ENCODE assay signal across 15 cellular contexts in the genomic region with DNA sequence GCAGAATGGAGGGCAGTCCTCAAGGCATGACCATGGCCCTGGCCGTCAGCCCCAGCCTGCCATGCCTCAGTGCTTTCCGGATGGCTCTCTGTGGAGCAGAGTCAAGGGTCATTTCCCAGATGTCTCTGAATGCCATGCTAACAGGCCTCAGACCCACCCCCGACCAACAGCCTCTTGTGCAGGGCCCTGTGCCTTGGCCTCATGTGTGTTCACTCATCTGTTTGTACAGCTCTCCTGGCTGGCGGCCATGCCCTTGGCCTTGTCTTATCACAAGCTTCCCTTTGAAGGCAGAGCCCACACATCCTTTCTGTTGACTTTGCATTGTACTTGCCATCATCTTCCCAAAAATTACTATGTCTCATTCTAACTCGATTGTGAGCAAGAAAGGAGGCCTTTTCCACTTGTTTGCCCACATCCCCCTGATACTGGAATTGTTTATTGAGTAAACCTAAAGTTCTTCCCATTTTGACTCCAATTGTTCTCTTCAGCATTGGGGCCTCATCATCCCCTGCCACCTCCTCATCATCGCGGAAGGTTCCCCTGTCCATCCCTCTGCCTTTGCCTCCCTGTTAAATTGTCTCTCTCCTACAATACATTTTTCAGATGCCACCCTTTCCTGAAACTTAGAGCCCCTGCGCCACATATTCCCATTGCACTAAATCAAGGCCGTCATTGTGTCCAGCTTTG. TPM values are rescaled to one million over a fixed set of nuclear protein-coding genes. Genes with fewer than 3 reads are reported as not detected.
DNase-seq lines count a peak whose midpoint lies in the region; ATAC-seq and TF ChIP-seq lines count a peak whose summit lies in the region.
"Had no signal": no experiment of that assay in that cellular context is flagged by ENCODE, and none has a peak within 500 bp of the region (broad histone marks: within the 10 kb centered on the region; RNA-seq: fewer than 3 reads in every experiment).

No MANE protein-coding gene starts in this region.

- POLR2A ChIA-PET in CD4-positive, alpha-beta memory T cell (lab: Charles Lee; ENCODE audit: partially characterized antibody): interaction anchor here (0.6 kb wide), 1 partner anchor 69 kb away, joined by 3 read pairs; no protein-coding TSS in a partner anchor

- H3K4me3 Mint-ChIP-seq in CD4-positive, alpha-beta memory T cell: peak overlapping the region in 6 of 8 donors; percentile 9 to 76 (median 32)
- no peak overlapping the region for H3K4me3 Mint-ChIP-seq in activated T-helper 17 cell treated with anti-CD3 and anti-CD28 coated beads, Interleukin-2, amount 50 U/mL, for 72 hours

- H3K4me3 ChIP-seq in BE2C (ENCODE audit: low read depth, low read length) (no peak overlapping the region), right lobe of liver (no peak overlapping the region), SJCRH30 (no peak overlapping the region)
- no peak overlapping the region for H3K4me3 ChIP-seq in CD4-positive, alpha-beta memory T cell (ENCODE audit: low read length in 2 of 2)
- H3K4me3 ChIP-seq: BLaER1 treated with 17β-estradiol and CSF1 and Interleukin-3, amounts not matched to agents 10 nM and 100 nM had no signal

- no peak for TF ChIP-seq POLR2A in right lobe of liver (IDR thresholded peaks at IDR 0.05)

- peaks cover 52 to 65% of the 10 kb centered on the region in 2 donors for H3K36me3 Mint-ChIP-seq in CD4-positive, alpha-beta memory T cell
- peaks cover 33% of the 10 kb centered on the region for H3K36me3 Mint-ChIP-seq in activated T-helper 17 cell treated with anti-CD3 and anti-CD28 coated beads, Interleukin-2, amount 50 U/mL, for 72 hours (ENCODE audit: low read depth)

- H3K27me3 ChIP-seq in BE2C: no peaks in the 10 kb centered on the region
- H3K27me3 ChIP-seq in CD4-positive, alpha-beta memory T cell (ENCODE audit: insufficient read depth, low read length): no peaks in the 10 kb centered on the region
- no peaks in the 10 kb centered on the region for H3K27me3 ChIP-seq in right lobe of liver
- H3K27me3 ChIP-seq in SJCRH30: no peaks in the 10 kb centered on the region
- H3K27me3 ChIP-seq: brain microvascular endothelial cell, foreskin keratinocyte had no signal

- CTCF ChIA-PET in CD4-positive, alpha-beta memory T cell (lab: Charles Lee; ENCODE audit: partially characterized antibody): no interaction called here

- peaks cover 0 to 2% (median 0%) of the 10 kb centered on the region in 8 donors for H3K9me3 Mint-ChIP-seq in CD4-positive, alpha-beta memory T cell
- H3K9me3 Mint-ChIP-seq in activated T-helper 17 cell treated with anti-CD3 and anti-CD28 coated beads, Interleukin-2, amount 50 U/mL, for 72 hours: no peaks in the 10 kb centered on the region
- H3K9me3 Mint-ChIP-seq: activated T-helper 2 cell treated with anti-CD3 and anti-CD28 coated beads, Interferon-gamma antibody, Interleukin-2, Interleukin-4, amounts not matched to agents 10 μg/mL and 5 μg/mL and 100 μg/mL, durations not matched to agents 14 hours and 24 hours and 36 hours had no signal

- H3K9me3 ChIP-seq in BE2C: no peaks in the 10 kb centered on the region
- no peaks in the 10 kb centered on the region for H3K9me3 ChIP-seq in CD4-positive, alpha-beta memory T cell (ENCODE audit: control insufficient read depth in 1 of 2, low read length in 2 of 2)
- H3K9me3 ChIP-seq in right lobe of liver: no peaks in the 10 kb centered on the region
- H3K9me3 ChIP-seq in SJCRH30 (replicated peaks): no peaks in the 10 kb centered on the region
- H3K9me3 ChIP-seq: BLaER1 treated with 17β-estradiol and CSF1 and Interleukin-3, amounts not matched to agents 10 nM and 100 nM had no signal

- TF ChIP-seq CTCF in BE2C (IDR thresholded peaks at IDR 0.05; ENCODE audit: low read depth, low read length) (no peak), right lobe of liver (IDR thresholded peaks at IDR 0.05) (no peak)

- peaks cover 62 to 92% (median 80%) of the 10 kb centered on the region in 4 donors for H3K4me1 Mint-ChIP-seq in CD4-positive, alpha-beta memory T cell
- peaks cover 35% of the 10 kb centered on the region for H3K4me1 Mint-ChIP-seq in activated T-helper 17 cell treated with anti-CD3 and anti-CD28 coated beads, Interleukin-2, amount 50 U/mL, for 72 hours

- H3K27me3 Mint-ChIP-seq in CD4-positive, alpha-beta memory T cell: no peaks in the 10 kb centered on the region
- no peaks in the 10 kb centered on the region for H3K27me3 Mint-ChIP-seq in activated T-helper 17 cell treated with anti-CD3 and anti-CD28 coated beads, Interleukin-2, amount 50 U/mL, for 72 hours

- no peaks in the 10 kb centered on the region for H3K4me1 ChIP-seq in BE2C
- peaks cover 73% of the 10 kb centered on the region for H3K4me1 ChIP-seq in CD4-positive, alpha-beta memory T cell (ENCODE audit: insufficient read depth, low read length)
- peaks cover 0 to 5% (median 0%) of the 10 kb centered on the region in 4 donors for H3K4me1 ChIP-seq in right lobe of liver
- no peaks in the 10 kb centered on the region; the same call in 1 of the 2 replicates for H3K4me1 ChIP-seq in SJCRH30
- H3K4me1 ChIP-seq: foreskin keratinocyte had no signal

- H3K36me3 ChIP-seq in BE2C (no peaks in the 10 kb centered on the region), right lobe of liver (no peaks in the 10 kb centered on the region), SJCRH30 (no peaks in the 10 kb centered on the region)
- no peaks in the 10 kb centered on the region for H3K36me3 ChIP-seq in CD4-positive, alpha-beta memory T cell (ENCODE audit: insufficient read depth, low read length)
- H3K36me3 ChIP-seq: brain microvascular endothelial cell had no signal

- 71% methylated on average over 6 of the region's 9 CpGs for WGBS in right lobe of liver (ENCODE audit: insufficient coverage, low coverage, low lambda C conversion rate, missing lambda C conversion rate)

- peak overlapping the region; percentile 15 to 84 (median 60) for H3K27ac Mint-ChIP-seq in CD4-positive, alpha-beta memory T cell
- peak overlapping the region; percentile 71 for H3K27ac Mint-ChIP-seq in activated T-helper 17 cell treated with anti-CD3 and anti-CD28 coated beads, Interleukin-2, amount 50 U/mL, for 72 hours
- H3K27ac Mint-ChIP-seq: activated T-helper 2 cell treated with anti-CD3 and anti-CD28 coated beads, Interferon-gamma antibody, Interleukin-2, Interleukin-4, amounts not matched to agents 10 μg/mL and 5 μg/mL and 100 μg/mL, durations not matched to agents 14 hours and 24 hours and 36 hours had no signal

- DNase-seq in BE2C (peak; percentile 25), right lobe of liver (peak in 1 of 3 donors; percentile 33), SJCRH30 (no peak)
- DNase-seq in CD4-positive, alpha-beta memory T cell: no peak
- DNase-seq in stimulated activated CD4-positive, alpha-beta T cell treated with anti-CD3 and anti-CD28 coated beads, Interleukin-4, amount 100 ng/mL, for 24 hours: no peak
- DNase-seq: brain microvascular endothelial cell; effector CD4-positive, alpha-beta T cell; foreskin keratinocyte; NCI-H146; NCI-H510A treated with DMSO at 0.1 percent for 48 hours; T-helper 1 cell had no signal

- intact Hi-C loops in CD4-positive, alpha-beta memory T cell (cut with micrococcal nuclease): no loop called here
- intact Hi-C loops in right lobe of liver (cut with DNase I): no loop called here

- no peak overlapping the region for H3K27ac ChIP-seq in CD4-positive, alpha-beta memory T cell (ENCODE audit: low read depth, low read length)
- H3K27ac ChIP-seq in right lobe of liver (no peak overlapping the region), SJCRH30 (no peak overlapping the region)
- H3K27ac ChIP-seq: BLaER1 treated with 17β-estradiol and CSF1 and Interleukin-3, amounts not matched to agents 10 nM and 100 nM; brain microvascular endothelial cell; foreskin keratinocyte had no signal

- no peak for ATAC-seq in activated T-helper 17 cell treated with anti-CD3 and anti-CD28 coated beads, Interleukin-2, amount 50 U/mL, for 72 hours (replicated peaks)
- ATAC-seq in right lobe of liver (peak; percentile 24 to 65 (median 34)), GM19463 (IDR thresholded peaks at IDR 0.05; ENCODE audit: unreplicated experiment) (no peak)
- ATAC-seq: foreskin keratinocyte had no signal

RNA-seq across cellular contexts. Expression of a gene that starts 6.3 kb away (rescaled TPM):
- polyA plus RNA-seq in BE2C (2012; ENCODE audit: insufficient read depth, insufficient read length, low read depth): 1.5 TPM
- 10 to 100 TPM; 45.7 to 54.5 TPM for total RNA-seq in CD4-positive, alpha-beta memory T cell
- polyA plus RNA-seq in CD4-positive, alpha-beta memory T cell: 100 to 1,000 TPM in 1 of 2 donors, 10 to 100 TPM in 1; 89.2 to 164 TPM
- 10 to 100 TPM; 14.5 to 45.9 TPM for total RNA-seq in activated T-helper 17 cell treated with anti-CD3 and anti-CD28 coated beads, Interleukin-2, amount 50 U/mL, for 72 hours
- total RNA-seq in right lobe of liver: 1 to 10 TPM; 1.5 to 4.3 (median 2.8) TPM
- 4.0 and 5.0 TPM in 2 replicates for total RNA-seq in SJCRH30 (2014; rRNA removed; shearing (Covaris generic))

RNA-seq across cellular contexts. Expression of a gene that starts 46.0 kb away (rescaled TPM):
- polyA plus RNA-seq in BE2C (2012; ENCODE audit: insufficient read depth, insufficient read length, low read depth): 23.4 TPM
- total RNA-seq in CD4-positive, alpha-beta memory T cell: 10 to 100 TPM; 30.1 to 30.7 TPM
- polyA plus RNA-seq in CD4-positive, alpha-beta memory T cell: 10 to 100 TPM; 19.5 to 42.2 TPM
- 10 to 100 TPM; 10.0 to 11.6 TPM for total RNA-seq in activated T-helper 17 cell treated with anti-CD3 and anti-CD28 coated beads, Interleukin-2, amount 50 U/mL, for 72 hours
- total RNA-seq in right lobe of liver: 1 to 10 TPM in 5 of 6 experiments, under 1 TPM in 1; 0.81 to 3.6 (median 3.2) TPM
- total RNA-seq in SJCRH30 (2014; rRNA removed; shearing (Covaris generic)): 7.3 and 10.6 TPM in 2 replicates

Comparison
In these comparisons a context has a peak if more than half of its experiments do, and no peak if none do; other contexts are left out.
1. ATAC-seq: peak in right lobe of liver (4 of 4); none in activated T-helper 17 cell treated with anti-CD3 and anti-CD28 coated beads, Interleukin-2, amount 50 U/mL, for 72 hours (single experiment) and GM19463 (single experiment).